Comparison of ENCODE assay signal across 2 cellular contexts in genomic region chr1:113935176-113935575, GRCh38.
TF ChIP-seq lines count a peak whose summit lies in the region.

No MANE protein-coding gene starts in this region.

TF ChIP-seq in GM12878, 131 proteins besides CTCF, POLR2A, EP300 and RAD21:
- peak; percentile 39; the same call in 1 of the 2 replicates for TF ChIP-seq NFXL1 (IDR thresholded peaks at IDR 0.05; ENCODE audit: borderline replicate concordance)
- TF ChIP-seq ZNF217 (IDR thresholded peaks at IDR 0.05): 0 out of 2 replicates have a peak, but pooled peaks have one; percentile 44
- no peak for TF ChIP-seq YY1 (IDR thresholded peaks at IDR 0.05; ENCODE audit: low read depth, low read length)

TF ChIP-seq in GM23338, 12 proteins besides CTCF, POLR2A, EP300 and RAD21:
- no peak for TF ChIP-seq ZNF114 (CRISPR knock-in tag; IDR thresholded peaks at IDR 0.05)
- no peak for TF ChIP-seq JUNB (IDR thresholded peaks at IDR 0.05; ENCODE audit: unreplicated experiment)
- no peak for TF ChIP-seq ZNF462 (CRISPR knock-in tag; IDR thresholded peaks at IDR 0.05)
TF ChIP-seq in GM23338: peak in this region for 0.
